Comparison of ENCODE assay signal across 29 cellular contexts in genomic region chr7:82345886-82346285, GRCh38.
"Had no signal": no experiment of that assay in that cellular context is flagged by ENCODE, and none has a peak within 500 bp of the region (broad histone marks: within the 10 kb centered on the region; RNA-seq: fewer than 3 reads in every experiment).

No MANE protein-coding gene starts in this region.

- H3K4me3 ChIP-seq: breast epithelium, SK-N-MC had no signal

- DNase-seq: activated CD4-positive, alpha-beta T cell treated with anti-CD3 and anti-CD28 coated beads for 4 hours; activated CD8-positive, alpha-beta memory T cell treated with anti-CD3 and anti-CD28 coated beads, Interleukin-2, amount 50 U/mL, for 4 hours; activated CD8-positive, alpha-beta T cell treated with anti-CD3 and anti-CD28 coated beads for 36 hours; activated gamma-delta T cell treated with Interleukin-2 at 50 U/mL for 16 hours; activated naive CD4-positive, alpha-beta T cell treated with anti-CD3 and anti-CD28 coated beads, Interleukin-2, amount 10 ng/mL, durations not matched to agents 7 days and 5 days; activated naive CD8-positive, alpha-beta T cell treated with anti-CD3 and anti-CD28 coated beads for 36 hours; activated T-cell treated with anti-CD3 and anti-CD28 coated beads, Interleukin-2, amount 50 U/mL, for 72 hours; caudate nucleus; NCI-H1048; NCI-H146; NCI-H1930; NCI-H2171; NCI-H226; NCI-H526; NCI-H774; NK-92 treated with Interleukin-12 subunit alpha and Interleukin-12 subunit beta, amount 100 ng/mL, for 24 hours; OCI-M1; RPMI8226; T-cell; T-helper 2 cell; T1000 had no signal

- FAIRE-seq: TTC549 had no signal

- H3K36me3 ChIP-seq: breast epithelium had no signal

- H3K27me3 Mint-ChIP-seq: activated CD8-positive, alpha-beta T cell treated with anti-CD3 and anti-CD28 coated beads for 36 hours; activated naive CD4-positive, alpha-beta T cell treated with anti-CD3 and anti-CD28 coated beads, Interleukin-2, amount 10 ng/mL, durations not matched to agents 7 days and 5 days; T-cell had no signal

- H3K27me3 ChIP-seq: breast epithelium had no signal

- H3K4me3 Mint-ChIP-seq: activated CD8-positive, alpha-beta T cell treated with anti-CD3 and anti-CD28 coated beads for 36 hours; activated naive CD4-positive, alpha-beta T cell treated with anti-CD3 and anti-CD28 coated beads, Interleukin-2, amount 10 ng/mL, durations not matched to agents 7 days and 5 days; activated naive CD8-positive, alpha-beta T cell treated with anti-CD3 and anti-CD28 coated beads for 36 hours; activated T-cell treated with anti-CD3 and anti-CD28 coated beads, Interleukin-2, amount 50 U/mL, for 72 hours; T-cell had no signal

- H3K27ac ChIP-seq: breast epithelium, VCaP had no signal

- H3K27ac Mint-ChIP-seq: activated CD8-positive, alpha-beta T cell treated with anti-CD3 and anti-CD28 coated beads for 36 hours; activated naive CD4-positive, alpha-beta T cell treated with anti-CD3 and anti-CD28 coated beads, Interleukin-2, amount 10 ng/mL, durations not matched to agents 7 days and 5 days; activated naive CD8-positive, alpha-beta T cell treated with anti-CD3 and anti-CD28 coated beads for 36 hours; activated T-cell treated with anti-CD3 and anti-CD28 coated beads, Interleukin-2, amount 50 U/mL, for 72 hours; activated T-helper 2 cell treated with anti-CD3 and anti-CD28 coated beads, Interferon-gamma antibody, Interleukin-2, Interleukin-4, amounts not matched to agents 10 μg/mL and 5 μg/mL and 100 μg/mL, durations not matched to agents 14 hours and 24 hours and 36 hours; T-cell had no signal

- ATAC-seq: activated CD4-positive, CD25-positive, alpha-beta regulatory T cell treated with anti-CD3 and anti-CD28 coated beads, Interleukin-2, amount 50 U/mL, for 24 hours; activated CD8-positive, alpha-beta T cell treated with anti-CD3 and anti-CD28 coated beads for 36 hours; activated T-cell treated with anti-CD3 and anti-CD28 coated beads, Interleukin-2, amount 50 U/mL, for 72 hours; Panc1; Right ventricle myocardium inferior; T-cell had no signal

- H3K4me1 Mint-ChIP-seq: activated naive CD4-positive, alpha-beta T cell treated with anti-CD3 and anti-CD28 coated beads, Interleukin-2, amount 10 ng/mL, durations not matched to agents 7 days and 5 days; activated naive CD8-positive, alpha-beta T cell treated with anti-CD3 and anti-CD28 coated beads for 36 hours; T-cell had no signal

- H3K9me3 ChIP-seq: breast epithelium had no signal

- H3K9me3 Mint-ChIP-seq: activated naive CD4-positive, alpha-beta T cell treated with anti-CD3 and anti-CD28 coated beads, Interleukin-2, amount 10 ng/mL, durations not matched to agents 7 days and 5 days; activated naive CD8-positive, alpha-beta T cell treated with anti-CD3 and anti-CD28 coated beads for 36 hours; activated T-cell treated with anti-CD3 and anti-CD28 coated beads, Interleukin-2, amount 50 U/mL, for 72 hours; activated T-helper 2 cell treated with anti-CD3 and anti-CD28 coated beads, Interferon-gamma antibody, Interleukin-2, Interleukin-4, amounts not matched to agents 10 μg/mL and 5 μg/mL and 100 μg/mL, durations not matched to agents 14 hours and 24 hours and 36 hours had no signal

- H3K4me1 ChIP-seq: breast epithelium had no signal

- H3K36me3 Mint-ChIP-seq: activated naive CD4-positive, alpha-beta T cell treated with anti-CD3 and anti-CD28 coated beads, Interleukin-2, amount 10 ng/mL, durations not matched to agents 7 days and 5 days; activated naive CD8-positive, alpha-beta T cell treated with anti-CD3 and anti-CD28 coated beads for 36 hours; T-cell had no signal
